Comparison of ENCODE assay signal across 2 cellular contexts in genomic region chr3:172517859-172518466, GRCh38.
TF ChIP-seq lines count a peak whose summit lies in the region.

No MANE protein-coding gene starts in this region.

TF ChIP-seq in IMR-90, 13 proteins besides CTCF, POLR2A, EP300 and RAD21:
- TF ChIP-seq CEBPB (IDR thresholded peaks at IDR 0.05; ENCODE audit: low read depth, low read length) (no peak), SMC3 (IDR thresholded peaks at IDR 0.05; ENCODE audit: low read depth, low read length) (no peak)

TF ChIP-seq in H1, 55 proteins besides CTCF, POLR2A, EP300 and RAD21:
- TF ChIP-seq SIRT6 (IDR thresholded peaks at IDR 0.05; ENCODE audit: low read length), result no peak
- no peak for TF ChIP-seq TCF12 (IDR thresholded peaks at IDR 0.05; ENCODE audit: low read depth, low read length)
- no peak for TF ChIP-seq ZNF274 (IDR thresholded peaks at IDR 0.05; ENCODE audit: borderline replicate concordance, extremely low read depth, low read length)
TF ChIP-seq in H1: peak in this region for 0.
